ENCODE assay signal across 13 cellular contexts in genomic region chr21:45889961-45890360, GRCh38.
DNase-seq lines count a peak whose midpoint lies in the region; ATAC-seq and TF ChIP-seq lines count a peak whose summit lies in the region.
"Had no signal": no experiment of that assay in that cellular context is flagged by ENCODE, and none has a peak within 500 bp of the region (broad histone marks: within the 10 kb centered on the region; RNA-seq: fewer than 3 reads in every experiment).

No MANE protein-coding gene starts in this region.

- H3F3A ChIP-seq in Loucy (ENCODE audit: low read depth), result peaks cover 16% of the 10 kb centered on the region

- no peaks in the 10 kb centered on the region for H3K79me2 ChIP-seq in Loucy (ENCODE audit: insufficient read depth, low read length)

- H2AFZ ChIP-seq in Loucy (ENCODE audit: low read length), result no peak overlapping the region

- peak; percentile 6 for ATAC-seq in mucosa of descending colon

- TF ChIP-seq CTCF in Loucy (conservative IDR thresholded peaks at IDR 0.05; ENCODE audit: low read length) (no peak), mucosa of descending colon (IDR thresholded peaks at IDR 0.05) (no peak), A673 (conservative IDR thresholded peaks at IDR 0.05; ENCODE audit: low read depth, low read length) (no peak)

- H3K4me1 ChIP-seq in Loucy (ENCODE audit: insufficient read depth, low read length, poor library complexity, severe bottlenecking), result peaks cover 90% of the 10 kb centered on the region
- H3K4me1 ChIP-seq in mucosa of descending colon (ENCODE audit: low read depth), result peaks cover 9% of the 10 kb centered on the region
- H3K4me1 ChIP-seq in A673 (ENCODE audit: insufficient read depth, low read length, poor library complexity, severe bottlenecking), result no peaks in the 10 kb centered on the region

- DNase-seq in AG08395 (ENCODE audit: low spot score) (peak; percentile 28), foreskin melanocyte (peak; percentile 12), mucosa of descending colon (peak; percentile 14 to 47 (median 20)), A673 (ENCODE audit: low spot score) (no peak), NCI-H510A (lab: John Stamatoyannopoulos, UW) (no peak), GM19240 (ENCODE audit: insufficient read length, low spot score) (no peak), amniotic stem cell (lab: John Stamatoyannopoulos, UW) (no peak)
- DNase-seq: activated CD4-positive, alpha-beta T cell treated with anti-CD3 and anti-CD28 coated beads, Interleukin-2, amount 50 U/mL, for 4 hours; MM.1S; NCI-H187; NCI-H446; T-helper 1 cell had no signal

- intact Hi-C loops in mucosa of descending colon (cut with DNase I, micrococcal nuclease), result no loop called here
- intact Hi-C loops in A673 (cut with micrococcal nuclease; ENCODE audit: unreplicated experiment), result loop anchor here (10.0 kb wide), 1 partner anchor 345 kb away; the partner anchor contains the start of gene SLC19A1

- peak overlapping the region; percentile 42 for H3K4me2 ChIP-seq in Loucy (ENCODE audit: low read depth, low read length, poor library complexity, severe bottlenecking)

- BruUV-seq in A673 (replicated peaks; lab: Mats Ljungman, UMichigan), result no TSS peak

- POLR2A ChIA-PET in A673 (lab: Charles Lee; ENCODE audit: low non-redundant PET), result no interaction called here

- H3K27me3 ChIP-seq in Loucy (ENCODE audit: insufficient read depth, low read length, poor library complexity, severe bottlenecking) (no peaks in the 10 kb centered on the region), A673 (replicated peaks; ENCODE audit: insufficient read depth, low read depth, low read length, poor library complexity) (no peaks in the 10 kb centered on the region)

- no peaks in the 10 kb centered on the region for H3K9me2 ChIP-seq in Loucy (replicated peaks; ENCODE audit: low read depth, low read length)

- CTCF ChIA-PET in A673 (lab: Charles Lee), result no interaction called here

- no peaks in the 10 kb centered on the region for H3K36me3 ChIP-seq in Loucy (ENCODE audit: insufficient read depth, low read length)
- H3K36me3 ChIP-seq in mucosa of descending colon (ENCODE audit: low read depth), result no peaks in the 10 kb centered on the region
- H3K36me3 ChIP-seq in A673 (ENCODE audit: insufficient read depth, low read length, poor library complexity, severe bottlenecking), result no peaks in the 10 kb centered on the region

- no peaks in the 10 kb centered on the region for H4K20me1 ChIP-seq in Loucy (ENCODE audit: insufficient read depth, low read length, poor library complexity, severe bottlenecking)

- H3K9me3 ChIP-seq in Loucy (ENCODE audit: insufficient read depth, low read depth, low read length) (no peaks in the 10 kb centered on the region), mucosa of descending colon (no peaks in the 10 kb centered on the region), A673 (ENCODE audit: low read depth, low read length, poor library complexity, severe bottlenecking) (no peaks in the 10 kb centered on the region)

- no peak overlapping the region for H3K27ac ChIP-seq in A673 (ENCODE audit: low read depth, low read length, poor library complexity, severe bottlenecking)

- H3K9ac ChIP-seq in Loucy (ENCODE audit: low read depth, low read length, poor library complexity, severe bottlenecking), result peak overlapping the region; percentile 61

- H3K4me3 ChIP-seq in Loucy (ENCODE audit: low read length, poor library complexity, severe bottlenecking) (no peak overlapping the region), mucosa of descending colon (no peak overlapping the region), A673 (ENCODE audit: low read depth, low read length, poor library complexity, severe bottlenecking) (no peak overlapping the region)

Comparison
In these comparisons a context has a peak if more than half of its experiments do, and no peak if none do; other contexts are left out.
1. DNase-seq: peak in AG08395 (single experiment), foreskin melanocyte (single experiment) and mucosa of descending colon (3 of 3); none in A673 (single experiment), NCI-H510A (single experiment), GM19240 (single experiment) and amniotic stem cell (single experiment).